Comparison of ENCODE assay signal across 1 cellular context in the genomic region with DNA sequence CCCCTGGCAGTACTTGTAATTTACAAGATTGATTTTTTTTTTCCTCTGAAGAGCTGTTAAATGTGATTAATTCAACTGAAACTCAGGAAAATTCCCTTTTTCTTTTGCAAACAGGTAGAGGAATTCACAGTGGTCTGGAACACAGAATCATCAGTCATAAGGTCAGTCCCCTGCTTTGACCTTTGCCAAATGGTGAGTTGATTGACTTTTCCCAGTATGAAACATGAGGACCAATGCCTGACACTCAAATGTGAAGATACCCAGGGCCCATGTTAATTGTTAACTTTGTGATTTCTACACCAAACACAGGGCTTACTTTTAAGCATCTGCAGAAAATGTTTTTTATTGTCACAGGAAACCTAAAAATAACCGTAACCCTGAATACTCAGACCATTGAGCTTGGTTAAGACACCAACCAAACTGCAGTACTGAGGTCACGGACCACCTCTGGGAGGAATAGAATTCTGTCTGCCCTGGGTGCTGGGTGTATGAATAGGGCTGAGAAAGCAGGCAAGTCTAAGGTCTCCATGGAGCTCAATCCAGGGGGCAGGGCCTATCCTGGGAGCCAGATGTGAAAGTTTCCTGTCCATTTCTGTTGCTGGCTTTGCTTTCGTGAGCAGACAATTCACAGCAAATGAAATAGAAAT.
TF ChIP-seq lines count a peak whose summit lies in the region.

No MANE protein-coding gene starts in this region.

TF ChIP-seq in GM12878, 131 proteins besides CTCF, POLR2A, EP300 and RAD21 (continued from another document):
- TF ChIP-seq, protein P1, sequence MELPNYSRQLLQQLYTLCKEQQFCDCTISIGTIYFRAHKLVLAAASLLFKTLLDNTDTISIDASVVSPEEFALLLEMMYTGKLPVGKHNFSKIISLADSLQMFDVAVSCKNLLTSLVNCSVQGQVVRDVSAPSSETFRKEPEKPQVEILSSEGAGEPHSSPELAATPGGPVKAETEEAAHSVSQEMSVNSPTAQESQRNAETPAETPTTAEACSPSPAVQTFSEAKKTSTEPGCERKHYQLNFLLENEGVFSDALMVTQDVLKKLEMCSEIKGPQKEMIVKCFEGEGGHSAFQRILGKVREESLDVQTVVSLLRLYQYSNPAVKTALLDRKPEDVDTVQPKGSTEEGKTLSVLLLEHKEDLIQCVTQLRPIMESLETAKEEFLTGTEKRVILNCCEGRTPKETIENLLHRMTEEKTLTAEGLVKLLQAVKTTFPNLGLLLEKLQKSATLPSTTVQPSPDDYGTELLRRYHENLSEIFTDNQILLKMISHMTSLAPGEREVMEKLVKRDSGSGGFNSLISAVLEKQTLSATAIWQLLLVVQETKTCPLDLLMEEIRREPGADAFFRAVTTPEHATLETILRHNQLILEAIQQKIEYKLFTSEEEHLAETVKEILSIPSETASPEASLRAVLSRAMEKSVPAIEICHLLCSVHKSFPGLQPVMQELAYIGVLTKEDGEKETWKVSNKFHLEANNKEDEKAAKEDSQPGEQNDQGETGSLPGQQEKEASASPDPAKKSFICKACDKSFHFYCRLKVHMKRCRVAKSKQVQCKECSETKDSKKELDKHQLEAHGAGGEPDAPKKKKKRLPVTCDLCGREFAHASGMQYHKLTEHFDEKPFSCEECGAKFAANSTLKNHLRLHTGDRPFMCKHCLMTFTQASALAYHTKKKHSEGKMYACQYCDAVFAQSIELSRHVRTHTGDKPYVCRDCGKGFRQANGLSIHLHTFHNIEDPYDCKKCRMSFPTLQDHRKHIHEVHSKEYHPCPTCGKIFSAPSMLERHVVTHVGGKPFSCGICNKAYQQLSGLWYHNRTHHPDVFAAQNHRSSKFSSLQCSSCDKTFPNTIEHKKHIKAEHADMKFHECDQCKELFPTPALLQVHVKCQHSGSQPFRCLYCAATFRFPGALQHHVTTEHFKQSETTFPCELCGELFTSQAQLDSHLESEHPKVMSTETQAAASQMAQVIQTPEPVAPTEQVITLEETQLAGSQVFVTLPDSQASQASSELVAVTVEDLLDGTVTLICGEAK (IDR thresholded peaks at IDR 0.05; ENCODE audit: borderline replicate concordance), result 0 out of 2 replicates have a peak, but pooled peaks have one; percentile 23
